In genomic region chr1:236836157-236836556, GRCh38 we compare ENCODE assay signal across 18 cellular contexts. TPM values are rescaled to one million over a fixed set of nuclear protein-coding genes. Genes with fewer than 3 reads are reported as not detected.
DNase-seq lines count a peak whose midpoint lies in the region; ATAC-seq and TF ChIP-seq lines count a peak whose summit lies in the region.
"Had no signal": no experiment of that assay in that cellular context is flagged by ENCODE, and none has a peak within 500 bp of the region (broad histone marks: within the 10 kb centered on the region; RNA-seq: fewer than 3 reads in every experiment).

No MANE protein-coding gene starts in this region.

- no peaks in the 10 kb centered on the region for H3K9me3 ChIP-seq in tibial nerve
- H3K9me3 ChIP-seq: BLaER1 treated with 17β-estradiol and CSF1 and Interleukin-3, amounts not matched to agents 10 nM and 100 nM; Caco-2 had no signal

- no peak for TF ChIP-seq POLR2A in tibial nerve (IDR thresholded peaks at IDR 0.05)

- DNase-seq in SKM-1 (lab: John Stamatoyannopoulos, UW; ENCODE audit: unreplicated experiment) (peak; percentile 24), SKM-1 treated with dmso at 0.1 percent for 144 hours (lab: John Stamatoyannopoulos, UW; ENCODE audit: unreplicated experiment) (no peak), tibial nerve (ENCODE audit: low spot score in 2 of 2) (no peak), RPMI8226 (no peak)
- no peak for DNase-seq in activated naive CD8-positive, alpha-beta T cell treated with anti-CD3 and anti-CD28 coated beads, Interleukin-2, amount 50 U/mL, for 24 hours
- peak in 1 of 10 donors; percentile 17 for DNase-seq in naive thymus-derived CD8-positive, alpha-beta T cell
- DNase-seq: H9; IMR-90; NCI-H1048; NCI-H2107; NCI-H345; NCI-H526 treated with DMSO at 0.1 percent for 48 hours; NK-92 treated with Interleukin-12 subunit alpha and Interleukin-12 subunit beta, amount 100 ng/mL, for 24 hours; PC-3 had no signal

- no peak overlapping the region for H3K4me3 ChIP-seq in tibial nerve
- H3K4me3 ChIP-seq: BLaER1 treated with 17β-estradiol and CSF1 and Interleukin-3, amounts not matched to agents 10 nM and 100 nM had no signal

- ATAC-seq in GM18868 (IDR thresholded peaks at IDR 0.05; ENCODE audit: unreplicated experiment) = peak; percentile 73
- ATAC-seq in activated naive CD8-positive, alpha-beta T cell treated with anti-CD3 and anti-CD28 coated beads, Interleukin-2, amount 50 U/mL, for 24 hours = no peak
- peak; percentile 49 to 64 for ATAC-seq in naive thymus-derived CD8-positive, alpha-beta T cell
- ATAC-seq in stimulated activated memory B cell treated with anti-CD40 and anti-IgM and Interleukin-4, amounts not matched to agents 10 μg/mL and 1 μg/mL and 100 μg/mL, for 72 hours = no peak
- ATAC-seq: PC-3 had no signal

- TF ChIP-seq EP300 in tibial nerve (IDR thresholded peaks at IDR 0.05) = no peak

- H3K4me1 Mint-ChIP-seq in activated naive CD8-positive, alpha-beta T cell treated with anti-CD3 and anti-CD28 coated beads, Interleukin-2, amount 50 U/mL, for 24 hours = peaks cover 9% of the 10 kb centered on the region
- peaks cover 2 to 24% (median 18%) of the 10 kb centered on the region in 4 donors for H3K4me1 Mint-ChIP-seq in naive thymus-derived CD8-positive, alpha-beta T cell
- no peaks in the 10 kb centered on the region for H3K4me1 Mint-ChIP-seq in stimulated activated memory B cell treated with anti-CD40 and anti-IgM and Interleukin-4, amounts not matched to agents 10 μg/mL and 1 μg/mL and 100 μg/mL, for 72 hours
- H3K4me1 Mint-ChIP-seq: H9 had no signal

- 83 to 86% methylated on average over 5 of the region's 5 CpGs for WGBS in tibial nerve, 2 donors

- no peak for TF ChIP-seq CTCF in tibial nerve (IDR thresholded peaks at IDR 0.05)

- no peak overlapping the region for H3K27ac ChIP-seq in tibial nerve

- H3K27ac Mint-ChIP-seq in activated naive CD8-positive, alpha-beta T cell treated with anti-CD3 and anti-CD28 coated beads, Interleukin-2, amount 50 U/mL, for 24 hours = peak overlapping the region; percentile 66
- peak overlapping the region in 7 of 10 donors; percentile 31 to 93 (median 72) for H3K27ac Mint-ChIP-seq in naive thymus-derived CD8-positive, alpha-beta T cell
- H3K27ac Mint-ChIP-seq in stimulated activated memory B cell treated with anti-CD40 and anti-IgM and Interleukin-4, amounts not matched to agents 10 μg/mL and 1 μg/mL and 100 μg/mL, for 72 hours = no peak overlapping the region
- H3K27ac Mint-ChIP-seq: H9 had no signal

- peaks cover 0 to 96% (median 22%) of the 10 kb centered on the region in 3 donors for H3K36me3 ChIP-seq in tibial nerve

- H3K27me3 ChIP-seq in tibial nerve = no peaks in the 10 kb centered on the region
- H3K27me3 ChIP-seq: BLaER1 treated with 17β-estradiol and CSF1 and Interleukin-3, amounts not matched to agents 10 nM and 100 nM had no signal

- no peaks in the 10 kb centered on the region for H3K4me1 ChIP-seq in tibial nerve
- H3K4me1 ChIP-seq: Caco-2 had no signal

- peaks cover 67% of the 10 kb centered on the region for H3K36me3 Mint-ChIP-seq in activated naive CD8-positive, alpha-beta T cell treated with anti-CD3 and anti-CD28 coated beads, Interleukin-2, amount 50 U/mL, for 24 hours (ENCODE audit: low read depth)
- peaks cover 15 to 95% (median 34%) of the 10 kb centered on the region in 3 donors for H3K36me3 Mint-ChIP-seq in naive thymus-derived CD8-positive, alpha-beta T cell
- peaks cover 74% of the 10 kb centered on the region for H3K36me3 Mint-ChIP-seq in stimulated activated memory B cell treated with anti-CD40 and anti-IgM and Interleukin-4, amounts not matched to agents 10 μg/mL and 1 μg/mL and 100 μg/mL, for 72 hours

- no peaks in the 10 kb centered on the region for H3K9me3 Mint-ChIP-seq in activated naive CD8-positive, alpha-beta T cell treated with anti-CD3 and anti-CD28 coated beads, Interleukin-2, amount 50 U/mL, for 24 hours
- H3K9me3 Mint-ChIP-seq in naive thymus-derived CD8-positive, alpha-beta T cell = no peaks in the 10 kb centered on the region
- no peaks in the 10 kb centered on the region for H3K9me3 Mint-ChIP-seq in stimulated activated memory B cell treated with anti-CD40 and anti-IgM and Interleukin-4, amounts not matched to agents 10 μg/mL and 1 μg/mL and 100 μg/mL, for 72 hours
- H3K9me3 Mint-ChIP-seq: H9 had no signal

- H3K27me3 Mint-ChIP-seq in activated naive CD8-positive, alpha-beta T cell treated with anti-CD3 and anti-CD28 coated beads, Interleukin-2, amount 50 U/mL, for 24 hours = no peaks in the 10 kb centered on the region
- no peaks in the 10 kb centered on the region for H3K27me3 Mint-ChIP-seq in naive thymus-derived CD8-positive, alpha-beta T cell
- H3K27me3 Mint-ChIP-seq in stimulated activated memory B cell treated with anti-CD40 and anti-IgM and Interleukin-4, amounts not matched to agents 10 μg/mL and 1 μg/mL and 100 μg/mL, for 72 hours = no peaks in the 10 kb centered on the region

- no peak overlapping the region for H3K4me3 Mint-ChIP-seq in activated naive CD8-positive, alpha-beta T cell treated with anti-CD3 and anti-CD28 coated beads, Interleukin-2, amount 50 U/mL, for 24 hours
- peak overlapping the region in 3 of 10 donors; percentile 34 to 66 (median 41) for H3K4me3 Mint-ChIP-seq in naive thymus-derived CD8-positive, alpha-beta T cell
- no peak overlapping the region for H3K4me3 Mint-ChIP-seq in stimulated activated memory B cell treated with anti-CD40 and anti-IgM and Interleukin-4, amounts not matched to agents 10 μg/mL and 1 μg/mL and 100 μg/mL, for 72 hours
- H3K4me3 Mint-ChIP-seq: H9 had no signal

- POLR2A ChIA-PET in naive thymus-derived CD8-positive, alpha-beta T cell (lab: Charles Lee) = interaction anchor here (1.1 kb wide), 1 partner anchor 41 kb away, joined by 3 read pairs; the partner anchor contains the start of gene MTR

RNA-seq across cellular contexts. Expression of gene MTR, which starts 41.1 kb away (rescaled TPM):
- total RNA-seq in naive thymus-derived CD8-positive, alpha-beta T cell = 10 to 100 TPM; 67.1 to 67.9 TPM
- polyA plus RNA-seq in naive thymus-derived CD8-positive, alpha-beta T cell = 10 to 100 TPM; 14.8 to 25.6 (median 18.3) TPM
- total RNA-seq in tibial nerve = 10 to 100 TPM; 42.3 to 55.3 (median 44.7) TPM

Comparison
In these comparisons a context has a peak if more than half of its experiments do, and no peak if none do; other contexts are left out.
1. ATAC-seq: peak in GM18868 (single experiment) and naive thymus-derived CD8-positive, alpha-beta T cell (2 of 2); none in activated naive CD8-positive, alpha-beta T cell treated with anti-CD3 and anti-CD28 coated beads, Interleukin-2, amount 50 U/mL, for 24 hours (single experiment) and stimulated activated memory B cell treated with anti-CD40 and anti-IgM and Interleukin-4, amounts not matched to agents 10 μg/mL and 1 μg/mL and 100 μg/mL, for 72 hours (single experiment).